8 cellular contexts compared by ENCODE assay signal in genomic region chr5:43007911-43008368, GRCh38. TPM values are rescaled to one million over a fixed set of nuclear protein-coding genes. Genes with fewer than 3 reads are reported as not detected.
DNase-seq lines count a peak whose midpoint lies in the region; ATAC-seq and TF ChIP-seq lines count a peak whose summit lies in the region.

No MANE protein-coding gene starts in this region.

- peak overlapping the region; percentile 96 for H3K27ac Mint-ChIP-seq in memory B cell

- H3K4me3 Mint-ChIP-seq in memory B cell: peak overlapping the region; percentile 93

- peak overlapping the region; percentile 49 to 78 (median 69) for H3K4me3 ChIP-seq in BLaER1 treated with 17β-estradiol and CSF1 and Interleukin-3, amounts not matched to agents 10 nM and 100 nM
- H3K4me3 ChIP-seq in dorsolateral prefrontal cortex: peak overlapping the region; percentile 15 to 76 (median 56)

- no peaks in the 10 kb centered on the region for H3K9me3 ChIP-seq in BLaER1 treated with 17β-estradiol and CSF1 and Interleukin-3, amounts not matched to agents 10 nM and 100 nM (replicated peaks in 1 of 11)

- no peaks in the 10 kb centered on the region for H3K9me3 Mint-ChIP-seq in memory B cell

- H3K9ac ChIP-seq in BLaER1 treated with 17β-estradiol and CSF1 and Interleukin-3, amounts not matched to agents 10 nM and 100 nM: peak overlapping the region; percentile 80 to 96 (median 92)

- ATAC-seq in GM19395 (IDR thresholded peaks at IDR 0.05; ENCODE audit: unreplicated experiment): peak; percentile 63
- peak; percentile 38 for ATAC-seq in HG03457 (IDR thresholded peaks at IDR 0.05; ENCODE audit: unreplicated experiment)
- peak; percentile 48 for ATAC-seq in memory B cell (ENCODE audit: low read depth)

- no peaks in the 10 kb centered on the region for H3K36me3 Mint-ChIP-seq in memory B cell

- H3K4me2 ChIP-seq in BLaER1 treated with 17β-estradiol and CSF1 and Interleukin-3, amounts not matched to agents 10 nM and 100 nM: peak overlapping the region; percentile 81 to 96 (median 93)

- peaks cover 24 to 49% (median 38%) of the 10 kb centered on the region in 10 experiments for H3K4me1 ChIP-seq in BLaER1 treated with 17β-estradiol and CSF1 and Interleukin-3, amounts not matched to agents 10 nM and 100 nM

- H3K36me3 ChIP-seq in BLaER1 treated with 17β-estradiol and CSF1 and Interleukin-3, amounts not matched to agents 10 nM and 100 nM: peaks cover 0 to 20% (median 0%) of the 10 kb centered on the region in 11 experiments; a peak in 4 of 22 replicates

- H3K27me3 ChIP-seq in BLaER1 treated with 17β-estradiol and CSF1 and Interleukin-3, amounts not matched to agents 10 nM and 100 nM: no peaks in the 10 kb centered on the region
- H3K27me3 ChIP-seq in dorsolateral prefrontal cortex: peaks cover 0 to 83% (median 66%) of the 10 kb centered on the region in 45 donors

- H4K20me1 ChIP-seq in BLaER1 treated with 17β-estradiol and CSF1 and Interleukin-3, amounts not matched to agents 10 nM and 100 nM: no peaks in the 10 kb centered on the region

- H3K27me3 Mint-ChIP-seq in memory B cell: no peaks in the 10 kb centered on the region

- TF ChIP-seq CTCF in dorsolateral prefrontal cortex (IDR thresholded peaks at IDR 0.05 in 54 of 56, conservative IDR thresholded peaks at IDR 0.05 in 2 of 56; ENCODE audit: low read depth in 1 of 56, partially characterized antibody in 56 of 56): peak in 4 of 56 donors; percentile 6 to 45 (median 24)

- intact Hi-C loops in dorsolateral prefrontal cortex (cut with DNase I): loop anchor here (2.0 to 5.0 kb wide), 4 partner anchors 13 to 57 kb away; partner anchors contain the start of gene ANXA2R (in 2 of the 2)

- peaks cover 13% of the 10 kb centered on the region for H3K4me1 Mint-ChIP-seq in memory B cell

- DNase-seq in NCI-H526 treated with DMSO at 0.1 percent for 48 hours (lab: John Stamatoyannopoulos, UW): peak; percentile 95
- peak; percentile 88 for DNase-seq in activated CD4-positive, alpha-beta T cell treated with anti-CD3 and anti-CD28 coated beads for 48 hours
- DNase-seq in dorsolateral prefrontal cortex: peak in 1 of 10 donors; percentile 48
- peak; percentile 66 to 75 for DNase-seq in memory B cell (ENCODE audit: low spot score in 2 of 2)
- peak; percentile 84 for DNase-seq in stimulated activated CD8-positive, alpha-beta memory T cell treated with anti-CD3 and anti-CD28 coated beads, Interleukin-4, amount 100 ng/mL, for 48 hours

- peak overlapping the region; percentile 82 to 99 (median 97) for H3K27ac ChIP-seq in BLaER1 treated with 17β-estradiol and CSF1 and Interleukin-3, amounts not matched to agents 10 nM and 100 nM
- H3K27ac ChIP-seq in dorsolateral prefrontal cortex: peak overlapping the region; percentile 38 to 97 (median 91)

RNA-seq across cellular contexts. Expression of gene ANXA2R, which starts 32.2 kb away (rescaled TPM):
- total RNA-seq in dorsolateral prefrontal cortex: 1 to 10 TPM in 111 of 120 experiments, under 1 TPM in 9; 0.48 to 5.2 (median 1.9) TPM
